10 cellular contexts compared by ENCODE assay signal in the genomic region with DNA sequence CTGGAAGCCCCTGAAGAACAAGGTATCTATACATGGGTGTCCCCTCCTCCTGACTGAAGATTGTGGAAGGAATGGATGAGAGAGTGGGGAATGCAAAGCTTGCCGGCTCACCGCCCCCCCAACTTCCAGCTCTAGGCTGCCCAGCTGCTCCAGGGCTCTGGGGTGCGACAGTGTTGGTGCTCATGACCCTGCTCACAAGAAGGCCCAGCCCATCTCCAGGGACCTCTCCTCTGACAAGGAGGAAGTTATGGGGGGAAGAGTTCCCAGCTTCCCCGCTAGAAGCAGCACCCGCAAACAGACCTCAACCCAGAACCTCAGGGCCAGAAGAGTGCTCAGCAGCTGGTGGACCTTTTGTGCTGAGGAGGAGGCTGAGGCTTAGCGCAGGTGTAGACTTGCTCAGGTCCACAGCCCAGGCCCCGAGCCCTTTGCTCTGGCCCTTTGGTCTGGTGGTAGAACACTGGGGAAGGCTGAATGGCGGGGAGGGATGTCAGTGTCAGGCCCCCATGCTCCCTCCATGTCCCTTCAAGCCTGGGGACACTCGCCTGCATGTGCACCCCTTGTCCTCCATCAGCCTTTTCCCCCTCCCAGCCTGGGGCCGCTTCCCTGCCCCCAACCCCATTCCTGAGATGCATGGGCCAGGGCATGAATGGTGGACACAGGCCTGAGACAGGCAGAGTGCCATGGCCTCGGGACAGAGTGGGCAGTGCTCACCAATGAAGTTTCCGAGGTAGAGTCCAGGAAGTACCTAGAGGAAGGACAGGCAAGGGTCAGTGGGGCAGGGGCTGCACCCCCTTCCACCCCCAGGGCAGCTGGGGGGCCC. TPM values are rescaled to one million over a fixed set of nuclear protein-coding genes. Genes with fewer than 3 reads are reported as not detected.
DNase-seq lines count a peak whose midpoint lies in the region; ATAC-seq and TF ChIP-seq lines count a peak whose summit lies in the region.
"Had no signal": no experiment of that assay in that cellular context is flagged by ENCODE, and none has a peak within 500 bp of the region (broad histone marks: within the 10 kb centered on the region; RNA-seq: fewer than 3 reads in every experiment).

No MANE protein-coding gene starts in this region.

- no peak overlapping the region for H3K27ac ChIP-seq in cardiac muscle cell
- peak overlapping the region in 1 of 2 donors; percentile 68 for H3K27ac ChIP-seq in ascending aorta
- peak overlapping the region; percentile 77 to 78 for H3K27ac ChIP-seq in tibial artery

- H3K27me3 ChIP-seq in cardiac muscle cell, result no peaks in the 10 kb centered on the region
- no peaks in the 10 kb centered on the region for H3K27me3 ChIP-seq in ascending aorta
- no peaks in the 10 kb centered on the region for H3K27me3 ChIP-seq in tibial artery

- H3K4me3 ChIP-seq in cardiac muscle cell (peak overlapping the region; percentile 65), ascending aorta (peak overlapping the region; percentile 88 to 90), tibial artery (peak overlapping the region; percentile 64 to 73)

- TF ChIP-seq CTCF in cardiac muscle cell (IDR thresholded peaks at IDR 0.05; ENCODE audit: low read depth, low read length), result no peak
- no peak for TF ChIP-seq CTCF in ascending aorta (IDR thresholded peaks at IDR 0.05)
- TF ChIP-seq CTCF in tibial artery (IDR thresholded peaks at IDR 0.05), result no peak

- intact Hi-C loops in left ventricle myocardium superior (cut with micrococcal nuclease), result no loop called here
- intact Hi-C loops in ascending aorta (cut with DNase I), result no loop called here
- intact Hi-C loops in tibial artery (cut with DNase I; ENCODE audit: low total_unique reads), result no loop called here

- no peaks in the 10 kb centered on the region for H3K36me3 ChIP-seq in cardiac muscle cell
- H3K36me3 ChIP-seq in ascending aorta, result no peaks in the 10 kb centered on the region
- H3K36me3 ChIP-seq in tibial artery, result peaks cover 0 to 5% (median 0%) of the 10 kb centered on the region in 3 donors
- H3K36me3 ChIP-seq: BE2C had no signal

- H3K4me1 ChIP-seq in cardiac muscle cell (ENCODE audit: low read depth) (peaks cover 3% of the 10 kb centered on the region), ascending aorta (peaks cover 5 to 21% of the 10 kb centered on the region in 2 donors), tibial artery (peaks cover 4 to 32% (median 27%) of the 10 kb centered on the region in 4 donors)
- H3K4me1 ChIP-seq: BE2C had no signal

- ATAC-seq in left ventricle myocardium superior (no peak), HG03439 (IDR thresholded peaks at IDR 0.05; ENCODE audit: unreplicated experiment) (no peak)

- DNase-seq in cardiac muscle cell (ENCODE audit: low read depth in 1 of 2, low spot score in 1 of 2) (no peak), left ventricle myocardium superior (no peak), ascending aorta (ENCODE audit: low spot score in 2 of 2) (peak in 1 of 2 donors; percentile 53), mesenteric fat pad (ENCODE audit: low spot score) (peak; percentile 84), tibial artery (no peak), SKM-1 treated with dmso at 0.1 percent for 144 hours (lab: John Stamatoyannopoulos, UW; ENCODE audit: unreplicated experiment) (no peak), AML-193 (lab: John Stamatoyannopoulos, UW) (no peak)

- H3K9me3 ChIP-seq in cardiac muscle cell (ENCODE audit: low read depth) (no peaks in the 10 kb centered on the region), ascending aorta (no peaks in the 10 kb centered on the region), tibial artery (no peaks in the 10 kb centered on the region)
- H3K9me3 ChIP-seq: BE2C had no signal

RNA-seq across cellular contexts. Expression of gene DUSP15, which starts 1.3 kb away (rescaled TPM):
- 20.3 and 23.6 TPM in 2 replicates for total RNA-seq in cardiac muscle cell
- 7.2 and 8.0 TPM in 2 replicates for polyA plus RNA-seq in cardiac muscle cell
- total RNA-seq in left ventricle myocardium superior, result 4.0 TPM
- 13.0 TPM for total RNA-seq in ascending aorta
- total RNA-seq in mesenteric fat pad, result 0.77 TPM
- total RNA-seq: activated CD8-positive, alpha-beta memory T cell treated with anti-CD3 and anti-CD28 coated beads for 36 hours had no signal

RNA-seq across cellular contexts. Expression of gene TTLL9, which starts 1.4 kb away (rescaled TPM):
- total RNA-seq in cardiac muscle cell (0.15 TPM in 1 of 2 replicates, not detected in the other), left ventricle myocardium superior (not detected), ascending aorta (not detected), mesenteric fat pad (0.13 TPM)
- 0.09 and 0.47 TPM in 2 replicates for polyA plus RNA-seq in cardiac muscle cell
- total RNA-seq: activated CD8-positive, alpha-beta memory T cell treated with anti-CD3 and anti-CD28 coated beads for 36 hours had no signal

RNA-seq across cellular contexts. Expression of gene FOXS1, which starts 23.7 kb away (rescaled TPM):
- 0.07 and 0.83 TPM in 2 replicates for total RNA-seq in cardiac muscle cell
- 0.23 TPM in 1 of 2 replicates, not detected in the other for polyA plus RNA-seq in cardiac muscle cell
- total RNA-seq in left ventricle myocardium superior, result 1.3 TPM
- 21.8 TPM for total RNA-seq in ascending aorta
- total RNA-seq in mesenteric fat pad, result not detected
- total RNA-seq: activated CD8-positive, alpha-beta memory T cell treated with anti-CD3 and anti-CD28 coated beads for 36 hours had no signal

RNA-seq across cellular contexts. Expression of gene MYLK2, which starts 49.9 kb away (rescaled TPM):
- total RNA-seq in cardiac muscle cell, result 0.15 TPM in 1 of 2 replicates, not detected in the other
- polyA plus RNA-seq in cardiac muscle cell, result 0.26 TPM in 1 of 2 replicates, not detected in the other
- total RNA-seq in left ventricle myocardium superior, result 0.10 TPM
- total RNA-seq in ascending aorta, result not detected
- total RNA-seq in mesenteric fat pad, result not detected

Comparison
In these comparisons a context has a peak if more than half of its experiments do, and no peak if none do; other contexts are left out.
1. RNA of gene FOXS1, which starts 23.7 kb away (total RNA-seq): 21.8 TPM in ascending aorta (single experiment); 1.3 TPM in left ventricle myocardium superior (single experiment), 0.07 to 0.83 TPM in cardiac muscle cell and not detected in mesenteric fat pad (single experiment); every median in the first group is over 10 times any median in the second.
2. Peak in every context shown above with its lines, with median percentiles within 50 percentile points of each other: H3K4me3 ChIP-seq.